Comparison of ENCODE assay signal across 1 cellular context in the genomic region with DNA sequence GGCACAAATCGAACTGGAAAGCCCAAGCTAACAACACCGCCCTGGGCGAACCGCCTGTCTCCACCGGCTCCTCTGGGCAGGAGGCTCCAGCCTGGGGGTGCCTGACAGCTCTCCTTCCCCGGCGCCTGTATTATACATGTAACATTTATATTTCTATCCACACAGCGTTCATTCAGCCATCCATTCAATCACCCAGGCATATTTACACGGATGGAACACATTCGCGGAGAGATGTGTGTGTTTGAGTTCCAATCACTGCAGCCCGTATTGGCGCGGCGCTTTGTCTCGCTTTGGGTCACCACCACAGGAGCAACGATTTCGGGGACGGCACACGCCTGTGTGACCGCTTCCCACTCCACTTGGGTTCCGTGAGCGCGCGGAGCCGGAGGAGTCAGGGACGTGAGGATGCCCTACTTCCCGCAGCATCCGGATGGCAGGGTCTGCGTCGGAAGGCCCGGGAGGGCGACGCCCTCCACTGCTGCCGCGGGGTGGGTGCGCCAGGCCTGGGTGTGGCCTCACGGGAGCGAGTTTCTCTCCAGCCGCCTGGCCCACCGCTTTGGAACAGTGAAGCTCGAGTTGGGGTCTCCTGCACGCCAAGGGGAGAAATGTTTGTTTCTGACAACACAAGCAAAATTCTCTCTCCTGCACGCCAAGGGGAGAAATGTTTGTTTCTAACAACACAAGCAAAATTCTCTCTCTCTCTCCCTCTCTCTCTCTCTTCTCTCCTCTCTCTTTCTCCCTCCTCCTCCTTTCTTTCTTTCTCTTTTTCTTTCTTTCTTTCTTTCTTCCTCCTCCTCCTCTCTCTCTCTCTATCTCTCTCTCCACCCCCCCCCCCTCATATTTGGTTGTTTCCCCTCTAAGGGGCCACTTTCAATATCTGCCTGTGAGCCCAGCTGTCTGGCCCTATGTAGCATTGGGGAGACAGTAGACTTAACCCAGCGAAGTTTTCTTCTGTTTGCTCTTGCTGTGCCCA.
TF ChIP-seq lines count a peak whose summit lies in the region.

No MANE protein-coding gene starts in this region.

TF ChIP-seq in K562, 482 proteins besides CTCF, POLR2A, EP300 and RAD21:
- no peak for TF ChIP-seq GATAD2B (IDR thresholded peaks at IDR 0.05; ENCODE audit: borderline replicate concordance)
- TF ChIP-seq, protein P1, sequence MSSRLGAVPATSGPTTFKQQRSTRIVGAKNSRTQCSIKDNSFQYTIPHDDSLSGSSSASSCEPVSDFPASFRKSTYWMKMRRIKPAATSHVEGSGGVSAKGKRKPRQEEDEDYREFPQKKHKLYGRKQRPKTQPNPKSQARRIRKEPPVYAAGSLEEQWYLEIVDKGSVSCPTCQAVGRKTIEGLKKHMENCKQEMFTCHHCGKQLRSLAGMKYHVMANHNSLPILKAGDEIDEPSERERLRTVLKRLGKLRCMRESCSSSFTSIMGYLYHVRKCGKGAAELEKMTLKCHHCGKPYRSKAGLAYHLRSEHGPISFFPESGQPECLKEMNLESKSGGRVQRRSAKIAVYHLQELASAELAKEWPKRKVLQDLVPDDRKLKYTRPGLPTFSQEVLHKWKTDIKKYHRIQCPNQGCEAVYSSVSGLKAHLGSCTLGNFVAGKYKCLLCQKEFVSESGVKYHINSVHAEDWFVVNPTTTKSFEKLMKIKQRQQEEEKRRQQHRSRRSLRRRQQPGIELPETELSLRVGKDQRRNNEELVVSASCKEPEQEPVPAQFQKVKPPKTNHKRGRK (tag; IDR thresholded peaks at IDR 0.05), result peak; percentile 38; the same call in 1 of the 2 replicates
- TF ChIP-seq, protein P2, sequence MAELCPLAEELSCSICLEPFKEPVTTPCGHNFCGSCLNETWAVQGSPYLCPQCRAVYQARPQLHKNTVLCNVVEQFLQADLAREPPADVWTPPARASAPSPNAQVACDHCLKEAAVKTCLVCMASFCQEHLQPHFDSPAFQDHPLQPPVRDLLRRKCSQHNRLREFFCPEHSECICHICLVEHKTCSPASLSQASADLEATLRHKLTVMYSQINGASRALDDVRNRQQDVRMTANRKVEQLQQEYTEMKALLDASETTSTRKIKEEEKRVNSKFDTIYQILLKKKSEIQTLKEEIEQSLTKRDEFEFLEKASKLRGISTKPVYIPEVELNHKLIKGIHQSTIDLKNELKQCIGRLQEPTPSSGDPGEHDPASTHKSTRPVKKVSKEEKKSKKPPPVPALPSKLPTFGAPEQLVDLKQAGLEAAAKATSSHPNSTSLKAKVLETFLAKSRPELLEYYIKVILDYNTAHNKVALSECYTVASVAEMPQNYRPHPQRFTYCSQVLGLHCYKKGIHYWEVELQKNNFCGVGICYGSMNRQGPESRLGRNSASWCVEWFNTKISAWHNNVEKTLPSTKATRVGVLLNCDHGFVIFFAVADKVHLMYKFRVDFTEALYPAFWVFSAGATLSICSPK (IDR thresholded peaks at IDR 0.05; ENCODE audit: borderline replicate concordance), result no peak
